Comparison of ENCODE assay signal across 8 cellular contexts in the genomic region with DNA sequence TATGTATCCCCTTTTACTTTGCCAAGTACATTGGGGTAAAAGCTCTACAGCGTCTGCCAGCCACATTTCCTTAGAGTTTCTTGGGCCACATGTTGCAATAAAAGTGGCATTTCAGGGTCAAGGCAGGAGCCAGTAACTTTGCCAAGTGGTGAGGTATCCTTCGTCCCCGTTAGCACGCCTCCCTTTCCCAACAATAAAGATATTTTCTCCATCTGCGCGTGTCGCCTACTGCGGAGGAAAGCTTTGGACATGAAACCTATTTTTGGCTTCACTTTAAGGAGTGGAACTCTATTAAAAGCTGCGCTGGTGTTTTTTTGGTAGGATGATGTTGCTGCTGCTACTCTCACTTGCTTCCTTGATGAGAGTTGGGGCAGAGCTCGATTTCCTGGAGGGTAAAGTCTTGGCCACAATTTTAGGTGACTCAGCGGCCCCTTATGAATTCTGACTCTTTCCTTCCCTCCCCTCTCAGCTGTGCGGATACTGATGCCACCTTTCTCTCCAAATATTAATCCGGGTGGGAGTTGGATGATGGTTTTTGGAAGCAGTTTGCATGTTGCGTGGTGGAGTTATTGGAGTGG. TPM values are rescaled to one million over a fixed set of nuclear protein-coding genes. Genes with fewer than 3 reads are reported as not detected.
DNase-seq lines count a peak whose midpoint lies in the region; ATAC-seq and TF ChIP-seq lines count a peak whose summit lies in the region.

No MANE protein-coding gene starts in this region.

- TF ChIP-seq CTCF in Loucy (conservative IDR thresholded peaks at IDR 0.05; ENCODE audit: low read length): no peak
- no peak for TF ChIP-seq CTCF in fibroblast of the aortic adventitia (IDR thresholded peaks at IDR 0.05; ENCODE audit: insufficient read depth, low read length)

- ATAC-seq in GM21381 (IDR thresholded peaks at IDR 0.05; ENCODE audit: unreplicated experiment) (peak; percentile 5), HG02588 (IDR thresholded peaks at IDR 0.05; ENCODE audit: unreplicated experiment) (no peak)

- DNase-seq in CD1c-positive myeloid dendritic cell (ENCODE audit: extremely low spot score) (peak; percentile 31), activated T-cell treated with anti-CD3 and anti-CD28 coated beads for 48 hours (ENCODE audit: low read depth) (peak; percentile 20), fibroblast of the aortic adventitia (ENCODE audit: low read depth) (no peak), occipital lobe (lab: John Stamatoyannopoulos, UW) (peak; percentile 52), ecto neural progenitor cell (ENCODE audit: low spot score) (no peak)

- peak overlapping the region; percentile 77 for H3K9ac ChIP-seq in Loucy (ENCODE audit: low read depth, low read length, poor library complexity, severe bottlenecking)

- no peaks in the 10 kb centered on the region for H3K36me3 ChIP-seq in Loucy (ENCODE audit: insufficient read depth, low read length)

- peaks cover 23% of the 10 kb centered on the region for H4K20me1 ChIP-seq in Loucy (ENCODE audit: insufficient read depth, low read length, poor library complexity, severe bottlenecking)

- H3K4me2 ChIP-seq in Loucy (ENCODE audit: low read depth, low read length, poor library complexity, severe bottlenecking): peak overlapping the region; percentile 77

- H3K9me2 ChIP-seq in Loucy (replicated peaks; ENCODE audit: low read depth, low read length): no peaks in the 10 kb centered on the region

- no peaks in the 10 kb centered on the region for H3K9me3 ChIP-seq in Loucy (ENCODE audit: insufficient read depth, low read depth, low read length)

- no peaks in the 10 kb centered on the region for H3K27me3 ChIP-seq in Loucy (ENCODE audit: insufficient read depth, low read length, poor library complexity, severe bottlenecking)

- peaks cover 39% of the 10 kb centered on the region for H3K4me1 ChIP-seq in Loucy (ENCODE audit: insufficient read depth, low read length, poor library complexity, severe bottlenecking)

- peak overlapping the region; percentile 94 for H2AFZ ChIP-seq in Loucy (ENCODE audit: low read length)

- H3K79me2 ChIP-seq in Loucy (ENCODE audit: insufficient read depth, low read length): peaks cover 26% of the 10 kb centered on the region

- H3K4me3 ChIP-seq in Loucy (ENCODE audit: low read length, poor library complexity, severe bottlenecking) (peak overlapping the region; percentile 90), fibroblast of the aortic adventitia (ENCODE audit: low read depth, low read length) (peak overlapping the region; percentile 86)

- peaks cover 10% of the 10 kb centered on the region; the same call in 1 of the 2 replicates for H3F3A ChIP-seq in Loucy (ENCODE audit: low read depth)

RNA-seq across cellular contexts. Expression of gene CCDC91, which starts 0.9 kb away (rescaled TPM):
- total RNA-seq in fibroblast of the aortic adventitia (ENCODE audit: low replicate concordance) (37.4 and 65.5 TPM in 2 replicates), occipital lobe (160 TPM)

Comparison
In these comparisons a context has a peak if more than half of its experiments do, and no peak if none do; other contexts are left out.
1. DNase-seq: peak in CD1c-positive myeloid dendritic cell (single experiment), activated T-cell treated with anti-CD3 and anti-CD28 coated beads for 48 hours (single experiment) and occipital lobe (single experiment); none in fibroblast of the aortic adventitia (single experiment) and ecto neural progenitor cell (single experiment).